Comparison of ENCODE assay signal across 1 cellular context in the genomic region with DNA sequence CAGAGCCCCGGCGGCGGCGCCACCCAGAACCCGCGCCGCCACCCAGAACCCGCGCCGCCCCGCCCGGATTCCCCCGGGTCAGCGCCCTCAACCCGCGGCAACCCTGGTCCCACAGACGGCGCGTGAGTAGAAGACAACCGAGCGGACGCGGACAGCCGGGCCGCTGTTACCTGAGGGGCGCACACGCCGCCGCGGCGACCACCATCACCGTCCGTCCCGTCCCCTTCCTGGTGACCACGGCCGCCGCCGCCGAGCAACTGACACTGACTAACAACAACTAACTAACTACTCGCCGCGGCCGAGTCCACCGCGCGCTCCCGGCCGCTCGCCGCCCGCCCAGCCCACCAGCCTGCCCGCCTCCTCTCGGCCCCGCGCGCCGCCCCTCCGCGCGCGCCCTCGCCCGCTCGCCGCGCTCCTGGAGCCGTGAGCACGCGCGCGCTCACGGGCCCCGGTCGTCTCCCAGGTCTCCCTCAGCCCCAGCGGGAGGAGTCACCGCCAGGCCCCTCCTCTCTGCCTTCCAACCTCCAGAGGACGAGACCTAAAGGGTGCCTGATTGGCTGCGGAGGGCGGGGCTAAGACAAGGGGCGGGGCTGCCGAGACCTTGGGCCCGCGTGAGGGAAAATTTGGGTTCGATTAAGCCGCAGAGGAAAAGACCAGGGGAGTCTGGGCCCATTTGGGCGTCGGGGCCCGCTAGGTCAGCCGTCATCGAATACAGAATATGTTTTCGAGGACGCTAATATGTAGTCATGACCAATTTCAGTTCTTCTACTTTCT.
TF ChIP-seq lines count a peak whose summit lies in the region.

Gene PEAK1, minus strand, starts transcription at position 269 of the 774 bp plus-strand sequence. CDS start 238,178 bp downstream, outside the sequence.

TF ChIP-seq in K562, 482 proteins besides CTCF, POLR2A, EP300 and RAD21 (continued from another document and continues in another):
- TF ChIP-seq ZBTB40 (IDR thresholded peaks at IDR 0.05) (no peak), ZBTB40 (CRISPR knock-in tag; IDR thresholded peaks at IDR 0.05) (no peak), FOXA3 (CRISPR knock-in tag; conservative IDR thresholded peaks at IDR 0.05 in 1 of 2, IDR thresholded peaks at IDR 0.05 in 1 of 2) (no peak), RBFOX2 (IDR thresholded peaks at IDR 0.05; ENCODE audit: low read depth, low read length) (peak; percentile 88), CTBP1 (IDR thresholded peaks at IDR 0.05; ENCODE audit: borderline replicate concordance) (peak; percentile 80), FOXJ3 (CRISPR knock-in tag; IDR thresholded peaks at IDR 0.05) (no peak), TSC22D4 (tag; IDR thresholded peaks at IDR 0.05) (no peak), TBP (optimal IDR thresholded peaks at IDR 0.05; ENCODE audit: low read depth, low read length) (peak; percentile 70), PATZ1 (CRISPR knock-in tag; IDR thresholded peaks at IDR 0.05; ENCODE audit: borderline replicate concordance) (no peak), NFIX (CRISPR knock-in tag; IDR thresholded peaks at IDR 0.05; ENCODE audit: low read depth) (no peak), ZNF174 (CRISPR knock-in tag; IDR thresholded peaks at IDR 0.05) (no peak), NFIC (IDR thresholded peaks at IDR 0.05) (peak; percentile 59), SMAD3 (CRISPR knock-in tag; conservative IDR thresholded peaks at IDR 0.05) (no peak), ILK (tag; IDR thresholded peaks at IDR 0.05; ENCODE audit: borderline replicate concordance, low read depth) (no peak), TAF7 (tag; IDR thresholded peaks at IDR 0.05) (no peak), ZNF583 (CRISPR knock-in tag; IDR thresholded peaks at IDR 0.05) (no peak), TBL1XR1 (IDR thresholded peaks at IDR 0.05; ENCODE audit: low read length in 2 of 2) (no peak), PHTF2 (CRISPR knock-in tag; IDR thresholded peaks at IDR 0.05) (no peak), ZBTB5 (IDR thresholded peaks at IDR 0.05) (no peak), RBM22 (IDR thresholded peaks at IDR 0.05; ENCODE audit: low read depth, low read length, poor library complexity, severe bottlenecking) (peak; percentile 86), MEF2D (tag; conservative IDR thresholded peaks at IDR 0.05; ENCODE audit: low read depth) (no peak), ZFP91 (CRISPR knock-in tag; IDR thresholded peaks at IDR 0.05) (no peak), ZBED1 (IDR thresholded peaks at IDR 0.05) (no peak)
- TF ChIP-seq, protein P1, sequence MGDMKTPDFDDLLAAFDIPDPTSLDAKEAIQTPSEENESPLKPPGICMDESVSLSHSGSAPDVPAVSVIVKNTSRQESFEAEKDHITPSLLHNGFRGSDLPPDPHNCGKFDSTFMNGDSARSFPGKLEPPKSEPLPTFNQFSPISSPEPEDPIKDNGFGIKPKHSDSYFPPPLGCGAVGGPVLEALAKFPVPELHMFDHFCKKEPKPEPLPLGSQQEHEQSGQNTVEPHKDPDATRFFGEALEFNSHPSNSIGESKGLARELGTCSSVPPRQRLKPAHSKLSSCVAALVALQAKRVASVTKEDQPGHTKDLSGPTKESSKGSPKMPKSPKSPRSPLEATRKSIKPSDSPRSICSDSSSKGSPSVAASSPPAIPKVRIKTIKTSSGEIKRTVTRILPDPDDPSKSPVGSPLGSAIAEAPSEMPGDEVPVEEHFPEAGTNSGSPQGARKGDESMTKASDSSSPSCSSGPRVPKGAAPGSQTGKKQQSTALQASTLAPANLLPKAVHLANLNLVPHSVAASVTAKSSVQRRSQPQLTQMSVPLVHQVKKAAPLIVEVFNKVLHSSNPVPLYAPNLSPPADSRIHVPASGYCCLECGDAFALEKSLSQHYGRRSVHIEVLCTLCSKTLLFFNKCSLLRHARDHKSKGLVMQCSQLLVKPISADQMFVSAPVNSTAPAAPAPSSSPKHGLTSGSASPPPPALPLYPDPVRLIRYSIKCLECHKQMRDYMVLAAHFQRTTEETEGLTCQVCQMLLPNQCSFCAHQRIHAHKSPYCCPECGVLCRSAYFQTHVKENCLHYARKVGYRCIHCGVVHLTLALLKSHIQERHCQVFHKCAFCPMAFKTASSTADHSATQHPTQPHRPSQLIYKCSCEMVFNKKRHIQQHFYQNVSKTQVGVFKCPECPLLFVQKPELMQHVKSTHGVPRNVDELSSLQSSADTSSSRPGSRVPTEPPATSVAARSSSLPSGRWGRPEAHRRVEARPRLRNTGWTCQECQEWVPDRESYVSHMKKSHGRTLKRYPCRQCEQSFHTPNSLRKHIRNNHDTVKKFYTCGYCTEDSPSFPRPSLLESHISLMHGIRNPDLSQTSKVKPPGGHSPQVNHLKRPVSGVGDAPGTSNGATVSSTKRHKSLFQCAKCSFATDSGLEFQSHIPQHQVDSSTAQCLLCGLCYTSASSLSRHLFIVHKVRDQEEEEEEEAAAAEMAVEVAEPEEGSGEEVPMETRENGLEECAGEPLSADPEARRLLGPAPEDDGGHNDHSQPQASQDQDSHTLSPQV (IDR thresholded peaks at IDR 0.05) = no peak
- TF ChIP-seq, protein P2, sequence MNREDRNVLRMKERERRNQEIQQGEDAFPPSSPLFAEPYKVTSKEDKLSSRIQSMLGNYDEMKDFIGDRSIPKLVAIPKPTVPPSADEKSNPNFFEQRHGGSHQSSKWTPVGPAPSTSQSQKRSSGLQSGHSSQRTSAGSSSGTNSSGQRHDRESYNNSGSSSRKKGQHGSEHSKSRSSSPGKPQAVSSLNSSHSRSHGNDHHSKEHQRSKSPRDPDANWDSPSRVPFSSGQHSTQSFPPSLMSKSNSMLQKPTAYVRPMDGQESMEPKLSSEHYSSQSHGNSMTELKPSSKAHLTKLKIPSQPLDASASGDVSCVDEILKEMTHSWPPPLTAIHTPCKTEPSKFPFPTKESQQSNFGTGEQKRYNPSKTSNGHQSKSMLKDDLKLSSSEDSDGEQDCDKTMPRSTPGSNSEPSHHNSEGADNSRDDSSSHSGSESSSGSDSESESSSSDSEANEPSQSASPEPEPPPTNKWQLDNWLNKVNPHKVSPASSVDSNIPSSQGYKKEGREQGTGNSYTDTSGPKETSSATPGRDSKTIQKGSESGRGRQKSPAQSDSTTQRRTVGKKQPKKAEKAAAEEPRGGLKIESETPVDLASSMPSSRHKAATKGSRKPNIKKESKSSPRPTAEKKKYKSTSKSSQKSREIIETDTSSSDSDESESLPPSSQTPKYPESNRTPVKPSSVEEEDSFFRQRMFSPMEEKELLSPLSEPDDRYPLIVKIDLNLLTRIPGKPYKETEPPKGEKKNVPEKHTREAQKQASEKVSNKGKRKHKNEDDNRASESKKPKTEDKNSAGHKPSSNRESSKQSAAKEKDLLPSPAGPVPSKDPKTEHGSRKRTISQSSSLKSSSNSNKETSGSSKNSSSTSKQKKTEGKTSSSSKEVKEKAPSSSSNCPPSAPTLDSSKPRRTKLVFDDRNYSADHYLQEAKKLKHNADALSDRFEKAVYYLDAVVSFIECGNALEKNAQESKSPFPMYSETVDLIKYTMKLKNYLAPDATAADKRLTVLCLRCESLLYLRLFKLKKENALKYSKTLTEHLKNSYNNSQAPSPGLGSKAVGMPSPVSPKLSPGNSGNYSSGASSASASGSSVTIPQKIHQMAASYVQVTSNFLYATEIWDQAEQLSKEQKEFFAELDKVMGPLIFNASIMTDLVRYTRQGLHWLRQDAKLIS (CRISPR knock-in tag; IDR thresholded peaks at IDR 0.05) = peak; percentile 58; the same call in 1 of the 2 replicates
